Comparison of ENCODE assay signal across 1 cellular context in the genomic region with DNA sequence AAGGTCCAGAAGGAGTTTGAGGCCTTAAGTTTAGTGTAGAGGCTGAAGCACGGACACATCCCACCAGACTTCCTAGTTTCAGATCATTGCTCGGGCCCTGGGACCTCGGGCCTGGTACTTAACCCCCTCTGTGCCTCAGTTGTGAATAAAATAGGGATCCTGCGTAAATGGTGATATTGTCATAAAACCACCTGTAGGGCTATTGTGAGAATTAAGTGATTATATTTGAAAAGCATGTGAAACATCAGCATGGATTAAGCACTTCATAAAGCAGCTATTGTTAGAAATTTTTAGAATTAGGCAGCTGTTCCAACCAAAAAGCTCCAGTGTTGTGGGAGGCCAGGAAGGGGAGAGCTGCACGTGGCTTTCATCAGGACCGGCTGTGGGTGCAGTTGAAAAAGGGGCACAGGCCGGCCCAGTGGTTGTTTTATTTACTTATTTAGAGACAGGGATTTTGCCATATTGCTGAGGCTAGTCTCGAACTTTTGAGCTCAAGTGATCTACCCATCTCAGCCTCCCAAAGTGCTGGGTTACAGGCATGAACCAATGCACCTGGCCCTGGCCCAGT.
TF ChIP-seq lines count a peak whose summit lies in the region.

No MANE protein-coding gene starts in this region.

TF ChIP-seq in HEK293, 187 proteins besides CTCF, POLR2A, EP300 and RAD21 (continued from another document):
- no peak for TF ChIP-seq ZNF664 (tag by site-specific recombination; IDR thresholded peaks at IDR 0.05)
